Comparison of ENCODE assay signal across 23 cellular contexts in the genomic region with DNA sequence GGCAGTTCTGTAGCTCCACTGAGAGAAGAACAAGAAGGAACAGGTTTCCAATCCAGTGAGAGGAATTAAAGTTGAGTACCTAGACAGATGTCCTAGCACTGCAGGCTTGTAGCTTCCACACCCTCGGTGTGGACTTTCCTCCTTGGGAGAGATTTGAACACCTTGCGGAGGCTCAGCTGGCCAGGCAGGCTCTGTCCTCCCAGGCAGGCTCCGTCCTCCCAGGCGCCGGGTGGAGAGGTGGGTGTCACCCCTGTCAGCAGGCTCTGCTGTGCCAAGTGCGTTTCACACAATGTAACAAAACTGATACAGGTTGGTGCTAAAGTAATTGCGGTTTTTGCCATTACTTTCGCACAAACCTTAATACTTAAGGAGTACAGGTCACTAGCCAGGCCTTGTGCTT. TPM values are rescaled to one million over a fixed set of nuclear protein-coding genes. Genes with fewer than 3 reads are reported as not detected.
"Had no signal": no experiment of that assay in that cellular context is flagged by ENCODE, and none has a peak within 500 bp of the region (broad histone marks: within the 10 kb centered on the region; RNA-seq: fewer than 3 reads in every experiment).

No MANE protein-coding gene starts in this region.

- H3K4me1 Mint-ChIP-seq: memory B cell had no signal

- H3K27ac ChIP-seq: foreskin keratinocyte, VCaP had no signal

- H3K4me3 Mint-ChIP-seq: activated CD4-positive, alpha-beta memory T cell treated with anti-CD3 and anti-CD28 coated beads, Interleukin-2, amount 10 ng/mL, durations not matched to agents 7 days and 5 days; activated CD4-positive, alpha-beta T cell treated with anti-CD3 and anti-CD28 coated beads, Interleukin-2, amount 10 ng/mL, durations not matched to agents 24 days and 14 days; memory B cell; neural crest cell; stimulated activated memory B cell treated with anti-CD40 and anti-IgM and Interleukin-4, amounts not matched to agents 10 μg/mL and 1 μg/mL and 100 μg/mL, for 72 hours; T-cell; T-helper 2 cell treated with Interferon-gamma antibody and Interleukin-4, amounts not matched to agents 5 μg/mL and 100 μg/mL, for 36 hours had no signal

- H3K9me3 ChIP-seq: mucosa of descending colon had no signal

- H3K36me3 Mint-ChIP-seq: memory B cell; stimulated activated memory B cell treated with anti-CD40 and anti-IgM and Interleukin-4, amounts not matched to agents 10 μg/mL and 1 μg/mL and 100 μg/mL, for 72 hours; T-cell had no signal

- H3K9me3 Mint-ChIP-seq: activated CD4-positive, alpha-beta memory T cell treated with anti-CD3 and anti-CD28 coated beads, Interleukin-2, amount 10 ng/mL, durations not matched to agents 7 days and 5 days; activated CD4-positive, alpha-beta T cell treated with anti-CD3 and anti-CD28 coated beads, Interleukin-2, amount 10 ng/mL, durations not matched to agents 24 days and 14 days; memory B cell; neural crest cell; stimulated activated memory B cell treated with anti-CD40 and anti-IgM and Interleukin-4, amounts not matched to agents 10 μg/mL and 1 μg/mL and 100 μg/mL, for 72 hours; T-cell; T-helper 2 cell treated with Interferon-gamma antibody and Interleukin-4, amounts not matched to agents 5 μg/mL and 100 μg/mL, for 36 hours had no signal

- ATAC-seq: activated CD4-positive, CD25-positive, alpha-beta regulatory T cell treated with anti-CD3 and anti-CD28 coated beads, Interleukin-2, amount 50 U/mL, for 24 hours; foreskin keratinocyte; mucosa of descending colon; sciatic nerve; stimulated activated memory B cell treated with anti-CD40 and anti-IgM and Interleukin-4, amounts not matched to agents 10 μg/mL and 1 μg/mL and 100 μg/mL, for 72 hours; T-cell had no signal

- H3K4me1 ChIP-seq: foreskin keratinocyte had no signal

- H3K27ac Mint-ChIP-seq: activated CD4-positive, alpha-beta memory T cell treated with anti-CD3 and anti-CD28 coated beads, Interleukin-2, amount 10 ng/mL, durations not matched to agents 7 days and 5 days; activated CD4-positive, alpha-beta T cell treated with anti-CD3 and anti-CD28 coated beads, Interleukin-2, amount 10 ng/mL, durations not matched to agents 24 days and 14 days; memory B cell; stimulated activated memory B cell treated with anti-CD40 and anti-IgM and Interleukin-4, amounts not matched to agents 10 μg/mL and 1 μg/mL and 100 μg/mL, for 72 hours; T-cell had no signal

- DNase-seq: activated CD4-positive, alpha-beta memory T cell treated with anti-CD3 and anti-CD28 coated beads, Interleukin-2, amount 10 ng/mL, durations not matched to agents 7 days and 5 days; activated CD4-positive, alpha-beta T cell treated with anti-CD3 and anti-CD28 coated beads, Interleukin-2, amount 10 ng/mL, durations not matched to agents 24 days and 14 days; activated effector memory CD4-positive, alpha-beta T cell treated with anti-CD3 and anti-CD28 coated beads, Interleukin-2, amount 50 U/mL, for 16 hours; activated naive CD4-positive, alpha-beta T cell treated with anti-CD3 and anti-CD28 coated beads, Interleukin-2, amount 50 U/mL, for 16 hours; aorta; central memory CD4-positive, alpha-beta T cell; dermis blood vessel endothelial cell; effector CD8-positive, alpha-beta T cell; erythroblast; foreskin keratinocyte; hypothalamus; mucosa of descending colon; stimulated activated CD4-positive, alpha-beta T cell treated with anti-CD3 and anti-CD28 coated beads, Interleukin-15, amount 100 ng/mL, for 24 hours; T-cell; trophoblast cell had no signal

- H3K4me3 ChIP-seq: mucosa of descending colon, smooth muscle cell had no signal

RNA-seq across cellular contexts. Expression of a gene that starts 45.8 kb away (rescaled TPM):
- total RNA-seq: activated CD4-positive, alpha-beta memory T cell treated with anti-CD3 and anti-CD28 coated beads, Interleukin-2, amount 10 ng/mL, durations not matched to agents 7 days and 5 days; activated CD4-positive, alpha-beta T cell treated with anti-CD3 and anti-CD28 coated beads, Interleukin-2, amount 10 ng/mL, durations not matched to agents 24 days and 14 days; foreskin keratinocyte had no signal
- polyA plus RNA-seq: foreskin keratinocyte, smooth muscle cell had no signal
